27 cellular contexts compared by ENCODE assay signal in the genomic region with DNA sequence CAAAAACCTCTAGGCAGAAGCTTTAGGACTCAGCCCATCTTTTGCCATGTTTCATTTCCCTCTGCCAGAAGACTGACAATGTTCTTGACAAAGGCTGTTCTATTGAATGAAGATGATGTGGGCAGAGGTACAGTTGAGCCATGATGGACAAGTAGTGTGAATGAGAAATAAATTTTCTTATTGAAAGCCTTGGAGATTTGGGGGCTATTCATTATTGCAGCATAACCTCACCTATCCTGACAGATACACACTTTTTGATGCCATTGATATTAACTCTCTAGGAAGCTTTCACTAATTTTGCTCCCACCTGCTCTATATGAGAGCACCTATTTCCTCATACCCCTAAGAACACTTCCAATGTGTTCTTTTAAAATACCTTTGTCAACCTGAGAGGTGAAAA.
"Had no signal": no experiment of that assay in that cellular context is flagged by ENCODE, and none has a peak within 500 bp of the region (broad histone marks: within the 10 kb centered on the region; RNA-seq: fewer than 3 reads in every experiment).

No MANE protein-coding gene starts in this region.

- H3K36me3 ChIP-seq: colonic mucosa, esophagus squamous epithelium, gastrocnemius medialis, heart left ventricle, heart right ventricle had no signal

- H3K4me3 ChIP-seq: colonic mucosa, coronary artery, dorsolateral prefrontal cortex, esophagus muscularis mucosa, esophagus squamous epithelium, gastrocnemius medialis, gastroesophageal sphincter, heart left ventricle, heart right ventricle had no signal

- DNase-seq: colonic mucosa; cortex of kidney; dermis blood vessel endothelial cell; dorsolateral prefrontal cortex; effector CD4-positive, alpha-beta T cell; effector CD8-positive, alpha-beta T cell; effector memory CD4-positive, alpha-beta T cell; effector memory CD8-positive, alpha-beta T cell; endodermal cell; erythroblast; esophagus squamous epithelium; foreskin fibroblast; foreskin keratinocyte; foreskin melanocyte; gastrocnemius medialis; glutamatergic neuron; head of caudate nucleus; heart left ventricle; heart right ventricle had no signal

- ATAC-seq: effector memory CD8-positive, alpha-beta T cell; esophagus mucosa; foreskin keratinocyte; gastrocnemius medialis; gastroesophageal sphincter; heart left ventricle; heart right ventricle had no signal

- H3K27ac ChIP-seq: colonic mucosa, coronary artery, dorsolateral prefrontal cortex, epithelial cell of prostate, esophagus muscularis mucosa, esophagus squamous epithelium, foreskin keratinocyte, gastrocnemius medialis, gastroesophageal sphincter, heart left ventricle, heart right ventricle had no signal

- H3K27me3 ChIP-seq: colonic mucosa, dorsolateral prefrontal cortex, esophagus muscularis mucosa, esophagus squamous epithelium, foreskin keratinocyte, gastrocnemius medialis, gastroesophageal sphincter had no signal

- H3K4me1 ChIP-seq: colonic mucosa, esophagus muscularis mucosa, esophagus squamous epithelium, foreskin keratinocyte, gastrocnemius medialis, gastroesophageal sphincter, heart left ventricle, heart right ventricle had no signal

- FAIRE-seq: colon, endothelial cell of umbilical vein, frontal cortex had no signal

- H3K9me3 ChIP-seq: colonic mucosa, esophagus squamous epithelium, gastrocnemius medialis, gastroesophageal sphincter had no signal
